ENCODE assay signal across 13 cellular contexts in the genomic region with DNA sequence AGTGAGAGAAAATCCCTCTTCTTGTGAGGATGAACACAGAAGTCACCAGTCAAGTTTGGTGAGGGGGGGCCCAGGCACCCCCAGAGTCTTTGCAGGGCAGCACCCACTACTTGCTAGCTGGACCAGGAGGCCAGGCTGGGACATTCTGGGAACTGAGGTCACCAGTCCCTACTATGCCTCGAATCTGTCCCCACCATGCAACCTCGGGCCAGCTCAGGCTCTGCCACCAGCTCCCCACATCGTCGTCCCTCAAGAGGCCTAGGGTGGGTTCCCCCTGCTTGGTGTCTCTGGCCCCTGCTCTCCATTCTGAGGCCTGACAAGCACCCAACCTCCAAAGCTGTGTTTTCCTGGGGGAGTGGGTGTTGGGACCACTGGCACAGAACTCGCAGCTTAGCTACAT. TPM values are rescaled to one million over a fixed set of nuclear protein-coding genes. Genes with fewer than 3 reads are reported as not detected.
DNase-seq lines count a peak whose midpoint lies in the region; ATAC-seq and TF ChIP-seq lines count a peak whose summit lies in the region.
"Had no signal": no experiment of that assay in that cellular context is flagged by ENCODE, and none has a peak within 500 bp of the region (broad histone marks: within the 10 kb centered on the region; RNA-seq: fewer than 3 reads in every experiment).

No MANE protein-coding gene starts in this region.

- ATAC-seq in naive thymus-derived CD4-positive, alpha-beta T cell = no peak
- ATAC-seq in HG03108 (IDR thresholded peaks at IDR 0.05; ENCODE audit: unreplicated experiment) = no peak

- TF ChIP-seq CTCF in left ventricle myocardium inferior (IDR thresholded peaks at IDR 0.05; ENCODE audit: borderline replicate concordance) (no peak), right atrium auricular region (IDR thresholded peaks at IDR 0.05) (no peak), colonic mucosa (IDR thresholded peaks at IDR 0.05) (no peak)

- H3K4me3 Mint-ChIP-seq in activated T-helper 1 cell treated with anti-CD3 and anti-CD28 coated beads, Interleukin-12 subunit alpha, Interleukin-12 subunit beta, Interleukin-2, Interleukin-4 antibody, amounts not matched to agents 30 ng/mL and 10 ng/mL and 1 ng/mL, durations not matched to agents 14 hours and 24 hours and 36 hours = peak overlapping the region; percentile 63
- H3K4me3 Mint-ChIP-seq in naive thymus-derived CD4-positive, alpha-beta T cell = peak overlapping the region in 9 of 10 donors; percentile 19 to 77 (median 59)
- H3K4me3 Mint-ChIP-seq: T-helper 1 cell treated with Interleukin-12 subunit alpha and Interleukin-12 subunit beta and Interleukin-4 antibody, amounts not matched to agents 30 μg/mL and 1 μg/mL, for 36 hours had no signal

- H3K4me1 ChIP-seq in left ventricle myocardium inferior (peaks cover 19% of the 10 kb centered on the region), right atrium auricular region (peaks cover 0 to 18% of the 10 kb centered on the region in 2 donors), colonic mucosa (no peaks in the 10 kb centered on the region)
- peaks cover 3 to 10% of the 10 kb centered on the region in 2 donors for H3K4me1 ChIP-seq in naive thymus-derived CD4-positive, alpha-beta T cell (ENCODE audit: control insufficient read depth in 2 of 2, insufficient read depth in 2 of 2, low read length in 2 of 2)

- no peak overlapping the region for H3K9ac ChIP-seq in colonic mucosa (ENCODE audit: low read depth in 2 of 2, low read length in 2 of 2)

- no peak overlapping the region for H3K27ac ChIP-seq in left ventricle myocardium inferior (replicated peaks)
- no peak overlapping the region for H3K27ac ChIP-seq in right atrium auricular region
- H3K27ac ChIP-seq in naive thymus-derived CD4-positive, alpha-beta T cell (ENCODE audit: low read depth, low read length) = no peak overlapping the region
- no peak overlapping the region for H3K27ac ChIP-seq in colonic mucosa

- H3K27me3 Mint-ChIP-seq in activated T-helper 1 cell treated with anti-CD3 and anti-CD28 coated beads, Interleukin-12 subunit alpha, Interleukin-12 subunit beta, Interleukin-2, Interleukin-4 antibody, amounts not matched to agents 30 ng/mL and 10 ng/mL and 1 ng/mL, durations not matched to agents 14 hours and 24 hours and 36 hours (ENCODE audit: insufficient read depth) = no peaks in the 10 kb centered on the region
- H3K27me3 Mint-ChIP-seq in naive thymus-derived CD4-positive, alpha-beta T cell = peaks cover 0 to 6% (median 0%) of the 10 kb centered on the region in 5 donors

- DNase-seq in left ventricle myocardium inferior (no peak), right atrium auricular region (ENCODE audit: low spot score) (no peak), colonic mucosa (no peak), superior temporal gyrus (ENCODE audit: extremely low spot score) (no peak), NCI-H2196 (lab: John Stamatoyannopoulos, UW; ENCODE audit: unreplicated experiment) (no peak)
- DNase-seq in activated T-helper 1 cell treated with anti-CD3 and anti-CD28 coated beads, Interleukin-12 subunit alpha, Interleukin-12 subunit beta, Interleukin-2, Interleukin-4 antibody, amounts not matched to agents 30 ng/mL and 10 ng/mL and 1 ng/mL, durations not matched to agents 14 hours and 24 hours and 36 hours (ENCODE audit: low spot score) = no peak
- no peak for DNase-seq in naive thymus-derived CD4-positive, alpha-beta T cell
- DNase-seq: amniotic stem cell, NCI-H446 treated with DMSO at 0.1 percent for 48 hours, Peyer's patch, upper lobe of right lung had no signal

- CTCF ChIA-PET in naive thymus-derived CD4-positive, alpha-beta T cell (lab: Charles Lee) = no interaction called here

- no peaks in the 10 kb centered on the region for H3K36me3 Mint-ChIP-seq in activated T-helper 1 cell treated with anti-CD3 and anti-CD28 coated beads, Interleukin-12 subunit alpha, Interleukin-12 subunit beta, Interleukin-2, Interleukin-4 antibody, amounts not matched to agents 30 ng/mL and 10 ng/mL and 1 ng/mL, durations not matched to agents 14 hours and 24 hours and 36 hours (ENCODE audit: low read depth)
- H3K36me3 Mint-ChIP-seq in naive thymus-derived CD4-positive, alpha-beta T cell = peaks cover 0 to 5% (median 0%) of the 10 kb centered on the region in 5 donors

- H3K4me3 ChIP-seq in left ventricle myocardium inferior = peak overlapping the region; percentile 83
- H3K4me3 ChIP-seq in right atrium auricular region = no peak overlapping the region
- no peak overlapping the region for H3K4me3 ChIP-seq in naive thymus-derived CD4-positive, alpha-beta T cell (ENCODE audit: low read length)
- H3K4me3 ChIP-seq in colonic mucosa = no peak overlapping the region

- no peaks in the 10 kb centered on the region for H3K36me3 ChIP-seq in left ventricle myocardium inferior
- H3K36me3 ChIP-seq in right atrium auricular region = no peaks in the 10 kb centered on the region
- H3K36me3 ChIP-seq in naive thymus-derived CD4-positive, alpha-beta T cell (ENCODE audit: control insufficient read depth in 2 of 3, insufficient read depth in 3 of 3, low read length in 3 of 3) = no peaks in the 10 kb centered on the region
- no peaks in the 10 kb centered on the region for H3K36me3 ChIP-seq in colonic mucosa
- H3K36me3 ChIP-seq: Peyer's patch, upper lobe of right lung had no signal

- H3K9me3 ChIP-seq in left ventricle myocardium inferior (replicated peaks) = peaks cover 17% of the 10 kb centered on the region
- H3K9me3 ChIP-seq in right atrium auricular region = peaks cover 0 to 8% of the 10 kb centered on the region in 2 donors
- H3K9me3 ChIP-seq in naive thymus-derived CD4-positive, alpha-beta T cell (ENCODE audit: control insufficient read depth in 2 of 3, low read length in 3 of 3) = no peaks in the 10 kb centered on the region
- H3K9me3 ChIP-seq in colonic mucosa = no peaks in the 10 kb centered on the region
- H3K9me3 ChIP-seq: Peyer's patch, upper lobe of right lung had no signal

- intact Hi-C loops in left ventricle myocardium inferior (cut with micrococcal nuclease) = no loop called here
- intact Hi-C loops in activated T-helper 1 cell treated with anti-CD3 and anti-CD28 coated beads, Interleukin-12 subunit alpha, Interleukin-12 subunit beta, Interleukin-2, Interleukin-4 antibody, amounts not matched to agents 30 ng/mL and 10 ng/mL and 1 ng/mL, durations not matched to agents 14 hours and 24 hours and 36 hours (cut with micrococcal nuclease) = loop anchor here (5.0 kb wide), 2 partner anchors 221 to 914 kb away; no protein-coding TSS in a partner anchor
- intact Hi-C loops in naive thymus-derived CD4-positive, alpha-beta T cell (cut with micrococcal nuclease) = loop anchor here (5.0 to 10.0 kb wide), 3 partner anchors 59 to 914 kb away; no protein-coding TSS in a partner anchor
- intact Hi-C loops in colonic mucosa (cut with DNase I) = no loop called here

- POLR2A ChIA-PET in naive thymus-derived CD4-positive, alpha-beta T cell (lab: Charles Lee) = interaction anchor here (2.4 kb wide), 1 partner anchor 22 kb away, joined by 10 read pairs; a partner anchor contains a TSS

- no peak overlapping the region for H3K27ac Mint-ChIP-seq in activated T-helper 1 cell treated with anti-CD3 and anti-CD28 coated beads, Interleukin-12 subunit alpha, Interleukin-12 subunit beta, Interleukin-2, Interleukin-4 antibody, amounts not matched to agents 30 ng/mL and 10 ng/mL and 1 ng/mL, durations not matched to agents 14 hours and 24 hours and 36 hours
- peak overlapping the region in 1 of 9 donors; percentile 52 for H3K27ac Mint-ChIP-seq in naive thymus-derived CD4-positive, alpha-beta T cell
- H3K27ac Mint-ChIP-seq: T-helper 1 cell treated with Interleukin-12 subunit alpha and Interleukin-12 subunit beta and Interleukin-4 antibody, amounts not matched to agents 30 μg/mL and 1 μg/mL, for 36 hours had no signal

- no peaks in the 10 kb centered on the region for H3K4me1 Mint-ChIP-seq in activated T-helper 1 cell treated with anti-CD3 and anti-CD28 coated beads, Interleukin-12 subunit alpha, Interleukin-12 subunit beta, Interleukin-2, Interleukin-4 antibody, amounts not matched to agents 30 ng/mL and 10 ng/mL and 1 ng/mL, durations not matched to agents 14 hours and 24 hours and 36 hours (ENCODE audit: low read depth)
- peaks cover 0 to 7% (median 5%) of the 10 kb centered on the region in 7 donors for H3K4me1 Mint-ChIP-seq in naive thymus-derived CD4-positive, alpha-beta T cell

- H3K9me3 Mint-ChIP-seq in activated T-helper 1 cell treated with anti-CD3 and anti-CD28 coated beads, Interleukin-12 subunit alpha, Interleukin-12 subunit beta, Interleukin-2, Interleukin-4 antibody, amounts not matched to agents 30 ng/mL and 10 ng/mL and 1 ng/mL, durations not matched to agents 14 hours and 24 hours and 36 hours = no peaks in the 10 kb centered on the region
- H3K9me3 Mint-ChIP-seq in naive thymus-derived CD4-positive, alpha-beta T cell = peaks cover 0 to 4% (median 0%) of the 10 kb centered on the region in 11 donors
- H3K9me3 Mint-ChIP-seq: T-helper 1 cell treated with Interleukin-12 subunit alpha and Interleukin-12 subunit beta and Interleukin-4 antibody, amounts not matched to agents 30 μg/mL and 1 μg/mL, for 36 hours had no signal

- no peaks in the 10 kb centered on the region for H3K27me3 ChIP-seq in left ventricle myocardium inferior (ENCODE audit: low read depth)
- no peaks in the 10 kb centered on the region for H3K27me3 ChIP-seq in right atrium auricular region
- H3K27me3 ChIP-seq in naive thymus-derived CD4-positive, alpha-beta T cell (ENCODE audit: control insufficient read depth in 2 of 2, insufficient read depth in 2 of 2, low read length in 2 of 2) = no peaks in the 10 kb centered on the region
- no peaks in the 10 kb centered on the region for H3K27me3 ChIP-seq in colonic mucosa
- H3K27me3 ChIP-seq: Peyer's patch, upper lobe of right lung had no signal

RNA-seq across cellular contexts. Expression of a gene that starts 22.2 kb away (rescaled TPM):
- total RNA-seq in left ventricle myocardium inferior (2.3 TPM), right atrium auricular region (1 to 10 TPM; 2.7 to 3.3 TPM), colonic mucosa (10 to 100 TPM in 1 of 2 donors, 1 to 10 TPM in 1; 7.4 to 10.4 TPM)
- 4.2 and 5.0 TPM in 2 replicates for total RNA-seq in activated T-helper 1 cell treated with anti-CD3 and anti-CD28 coated beads, Interleukin-12 subunit alpha, Interleukin-12 subunit beta, Interleukin-2, Interleukin-4 antibody, amounts not matched to agents 30 ng/mL and 10 ng/mL and 1 ng/mL, durations not matched to agents 14 hours and 24 hours and 36 hours
- 1 to 10 TPM; 3.2 to 8.3 (median 7.4) TPM for total RNA-seq in naive thymus-derived CD4-positive, alpha-beta T cell
- 1 to 10 TPM; 5.0 to 7.1 TPM for polyA plus RNA-seq in naive thymus-derived CD4-positive, alpha-beta T cell

Comparison
In these comparisons a context has a peak if more than half of its experiments do, and no peak if none do; other contexts are left out.
1. intact Hi-C loops: an anchor here in activated T-helper 1 cell treated with anti-CD3 and anti-CD28 coated beads, Interleukin-12 subunit alpha, Interleukin-12 subunit beta, Interleukin-2, Interleukin-4 antibody, amounts not matched to agents 30 ng/mL and 10 ng/mL and 1 ng/mL, durations not matched to agents 14 hours and 24 hours and 36 hours (5.0 kb wide) and naive thymus-derived CD4-positive, alpha-beta T cell (5.0 to 10.0 kb wide); none called in left ventricle myocardium inferior and colonic mucosa.